Comparison of ENCODE assay signal across 1 cellular context in the genomic region with DNA sequence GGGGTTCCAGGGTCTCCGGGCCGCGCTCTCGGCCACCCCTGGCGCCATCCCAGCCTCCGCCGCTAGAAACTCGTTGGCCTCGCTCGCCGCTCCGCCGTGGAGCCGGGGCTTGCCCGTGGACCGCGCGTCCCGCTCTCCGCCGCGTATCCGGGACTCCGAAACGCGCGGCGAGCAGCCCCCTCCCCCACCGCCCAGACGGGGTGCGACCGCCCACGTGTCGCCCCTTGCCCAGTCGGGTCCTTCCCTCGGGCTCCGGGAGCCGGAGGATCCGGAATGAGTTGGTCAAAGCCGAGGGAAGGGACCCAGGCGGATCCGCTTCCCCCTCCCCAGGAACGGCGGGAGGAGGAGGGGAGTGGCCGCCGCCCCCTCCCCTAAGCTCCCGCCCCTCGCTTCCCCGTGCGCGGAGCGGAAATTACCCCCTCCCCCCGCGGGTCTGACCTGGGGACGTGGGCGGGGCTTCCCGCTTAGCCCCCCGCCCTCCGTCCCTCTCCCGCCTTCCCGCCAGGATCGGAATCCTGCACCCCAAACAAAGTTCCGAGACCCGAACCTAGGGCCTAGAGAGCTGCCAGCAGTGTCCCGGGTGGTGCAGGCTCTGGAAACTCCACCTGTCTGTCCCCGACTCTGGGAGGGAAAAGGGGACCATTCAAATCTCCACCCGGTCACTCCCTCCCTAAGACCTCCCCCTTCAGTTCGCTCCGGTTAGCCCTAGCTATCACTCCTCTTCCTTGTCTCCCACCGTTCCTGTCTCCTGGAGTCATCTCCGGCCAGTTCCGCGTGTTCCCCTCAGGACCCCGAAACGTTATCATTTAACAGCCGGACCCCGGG.
A peak's percentile ranks its signal among the peaks of the same experiment; 100 is the strongest.
TF ChIP-seq lines count a peak whose summit lies in the region.

No MANE protein-coding gene starts in this region.

TF ChIP-seq in GM23338, 12 proteins besides CTCF, POLR2A, EP300 and RAD21 (continued from another document):
- TF ChIP-seq ZNF331 (CRISPR knock-in tag; IDR thresholded peaks at IDR 0.05; ENCODE audit: low read depth) = no peak
- no peak for TF ChIP-seq EZH2phosphoT487 (IDR thresholded peaks at IDR 0.05; ENCODE audit: unreplicated experiment)
- TF ChIP-seq ZNF114 (CRISPR knock-in tag; IDR thresholded peaks at IDR 0.05) = no peak
- no peak for TF ChIP-seq EZH2 (IDR thresholded peaks at IDR 0.05; ENCODE audit: low read depth, unreplicated experiment)
- no peak for TF ChIP-seq NANOG (IDR thresholded peaks at IDR 0.05; ENCODE audit: borderline replicate concordance)
- TF ChIP-seq, protein P1, sequence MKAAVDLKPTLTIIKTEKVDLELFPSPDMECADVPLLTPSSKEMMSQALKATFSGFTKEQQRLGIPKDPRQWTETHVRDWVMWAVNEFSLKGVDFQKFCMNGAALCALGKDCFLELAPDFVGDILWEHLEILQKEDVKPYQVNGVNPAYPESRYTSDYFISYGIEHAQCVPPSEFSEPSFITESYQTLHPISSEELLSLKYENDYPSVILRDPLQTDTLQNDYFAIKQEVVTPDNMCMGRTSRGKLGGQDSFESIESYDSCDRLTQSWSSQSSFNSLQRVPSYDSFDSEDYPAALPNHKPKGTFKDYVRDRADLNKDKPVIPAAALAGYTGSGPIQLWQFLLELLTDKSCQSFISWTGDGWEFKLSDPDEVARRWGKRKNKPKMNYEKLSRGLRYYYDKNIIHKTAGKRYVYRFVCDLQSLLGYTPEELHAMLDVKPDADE (IDR thresholded peaks at IDR 0.05) = no peak; the same call in 1 of the 2 replicates
- peak; percentile 78 for TF ChIP-seq POLR2AphosphoS5 (IDR thresholded peaks at IDR 0.05; ENCODE audit: low read depth)
- no peak for TF ChIP-seq STAT1 (IDR thresholded peaks at IDR 0.05; ENCODE audit: unreplicated experiment)
- TF ChIP-seq, protein P2, sequence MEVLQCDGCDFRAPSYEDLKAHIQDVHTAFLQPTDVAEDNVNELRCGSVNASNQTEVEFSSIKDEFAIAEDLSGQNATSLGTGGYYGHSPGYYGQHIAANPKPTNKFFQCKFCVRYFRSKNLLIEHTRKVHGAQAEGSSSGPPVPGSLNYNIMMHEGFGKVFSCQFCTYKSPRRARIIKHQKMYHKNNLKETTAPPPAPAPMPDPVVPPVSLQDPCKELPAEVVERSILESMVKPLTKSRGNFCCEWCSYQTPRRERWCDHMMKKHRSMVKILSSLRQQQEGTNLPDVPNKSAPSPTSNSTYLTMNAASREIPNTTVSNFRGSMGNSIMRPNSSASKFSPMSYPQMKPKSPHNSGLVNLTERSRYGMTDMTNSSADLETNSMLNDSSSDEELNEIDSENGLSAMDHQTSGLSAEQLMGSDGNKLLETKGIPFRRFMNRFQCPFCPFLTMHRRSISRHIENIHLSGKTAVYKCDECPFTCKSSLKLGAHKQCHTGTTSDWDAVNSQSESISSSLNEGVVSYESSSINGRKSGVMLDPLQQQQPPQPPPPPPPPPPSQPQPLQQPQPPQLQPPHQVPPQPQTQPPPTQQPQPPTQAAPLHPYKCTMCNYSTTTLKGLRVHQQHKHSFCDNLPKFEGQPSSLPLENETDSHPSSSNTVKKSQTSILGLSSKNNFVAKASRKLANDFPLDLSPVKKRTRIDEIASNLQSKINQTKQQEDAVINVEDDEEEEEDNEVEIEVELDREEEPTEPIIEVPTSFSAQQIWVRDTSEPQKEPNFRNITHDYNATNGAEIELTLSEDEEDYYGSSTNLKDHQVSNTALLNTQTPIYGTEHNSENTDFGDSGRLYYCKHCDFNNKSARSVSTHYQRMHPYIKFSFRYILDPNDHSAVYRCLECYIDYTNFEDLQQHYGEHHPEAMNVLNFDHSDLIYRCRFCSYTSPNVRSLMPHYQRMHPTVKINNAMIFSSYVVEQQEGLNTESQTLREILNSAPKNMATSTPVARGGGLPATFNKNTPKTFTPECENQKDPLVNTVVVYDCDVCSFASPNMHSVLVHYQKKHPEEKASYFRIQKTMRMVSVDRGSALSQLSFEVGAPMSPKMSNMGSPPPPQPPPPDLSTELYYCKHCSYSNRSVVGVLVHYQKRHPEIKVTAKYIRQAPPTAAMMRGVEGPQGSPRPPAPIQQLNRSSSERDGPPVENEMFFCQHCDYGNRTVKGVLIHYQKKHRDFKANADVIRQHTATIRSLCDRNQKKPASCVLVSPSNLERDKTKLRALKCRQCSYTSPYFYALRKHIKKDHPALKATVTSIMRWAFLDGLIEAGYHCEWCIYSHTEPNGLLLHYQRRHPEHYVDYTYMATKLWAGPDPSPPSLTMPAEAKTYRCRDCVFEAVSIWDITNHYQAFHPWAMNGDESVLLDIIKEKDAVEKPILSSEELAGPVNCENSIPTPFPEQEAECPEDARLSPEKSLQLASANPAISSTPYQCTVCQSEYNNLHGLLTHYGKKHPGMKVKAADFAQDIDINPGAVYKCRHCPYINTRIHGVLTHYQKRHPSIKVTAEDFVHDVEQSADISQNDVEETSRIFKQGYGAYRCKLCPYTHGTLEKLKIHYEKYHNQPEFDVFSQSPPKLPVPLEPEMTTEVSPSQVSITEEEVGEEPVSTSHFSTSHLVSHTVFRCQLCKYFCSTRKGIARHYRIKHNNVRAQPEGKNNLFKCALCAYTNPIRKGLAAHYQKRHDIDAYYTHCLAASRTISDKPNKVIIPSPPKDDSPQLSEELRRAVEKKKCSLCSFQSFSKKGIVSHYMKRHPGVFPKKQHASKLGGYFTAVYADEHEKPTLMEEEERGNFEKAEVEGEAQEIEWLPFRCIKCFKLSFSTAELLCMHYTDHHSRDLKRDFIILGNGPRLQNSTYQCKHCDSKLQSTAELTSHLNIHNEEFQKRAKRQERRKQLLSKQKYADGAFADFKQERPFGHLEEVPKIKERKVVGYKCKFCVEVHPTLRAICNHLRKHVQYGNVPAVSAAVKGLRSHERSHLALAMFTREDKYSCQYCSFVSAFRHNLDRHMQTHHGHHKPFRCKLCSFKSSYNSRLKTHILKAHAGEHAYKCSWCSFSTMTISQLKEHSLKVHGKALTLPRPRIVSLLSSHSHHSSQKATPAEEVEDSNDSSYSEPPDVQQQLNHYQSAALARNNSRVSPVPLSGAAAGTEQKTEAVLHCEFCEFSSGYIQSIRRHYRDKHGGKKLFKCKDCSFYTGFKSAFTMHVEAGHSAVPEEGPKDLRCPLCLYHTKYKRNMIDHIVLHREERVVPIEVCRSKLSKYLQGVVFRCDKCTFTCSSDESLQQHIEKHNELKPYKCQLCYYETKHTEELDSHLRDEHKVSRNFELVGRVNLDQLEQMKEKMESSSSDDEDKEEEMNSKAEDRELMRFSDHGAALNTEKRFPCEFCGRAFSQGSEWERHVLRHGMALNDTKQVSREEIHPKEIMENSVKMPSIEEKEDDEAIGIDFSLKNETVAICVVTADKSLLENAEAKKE (CRISPR knock-in tag; IDR thresholded peaks at IDR 0.05) = no peak
- TF ChIP-seq JUNB (IDR thresholded peaks at IDR 0.05; ENCODE audit: unreplicated experiment) = no peak
